ENCODE assay signal across 16 cellular contexts in genomic region chr11:71309181-71309580, GRCh38. TPM values are rescaled to one million over a fixed set of nuclear protein-coding genes. Genes with fewer than 3 reads are reported as not detected.
"Had no signal": no experiment of that assay in that cellular context is flagged by ENCODE, and none has a peak within 500 bp of the region (broad histone marks: within the 10 kb centered on the region; RNA-seq: fewer than 3 reads in every experiment).

No MANE protein-coding gene starts in this region.

- ATAC-seq: activated CD8-positive, alpha-beta T cell treated with anti-CD3 and anti-CD28 coated beads, Interleukin-2, amount 10 ng/mL, durations not matched to agents 7 days and 5 days; body of pancreas; gastrocnemius medialis; left ventricle myocardium superior; psoas muscle; right lobe of liver; stimulated activated memory B cell treated with anti-CD40 and anti-IgM and Interleukin-4, amounts not matched to agents 10 μg/mL and 1 μg/mL and 100 μg/mL, for 72 hours had no signal

- H3K27ac ChIP-seq: body of pancreas, gastrocnemius medialis, neural progenitor cell, psoas muscle, right lobe of liver, thoracic aorta had no signal

- H3K9me3 ChIP-seq: body of pancreas, gastrocnemius medialis, psoas muscle, right lobe of liver, thoracic aorta had no signal

- H3K4me1 ChIP-seq: gastrocnemius medialis, neural progenitor cell, psoas muscle had no signal

- H3K36me3 ChIP-seq: gastrocnemius medialis, neural progenitor cell, right lobe of liver, thoracic aorta had no signal

- DNase-seq: activated CD4-positive, alpha-beta T cell treated with anti-CD3 and anti-CD28 coated beads, Interleukin-2, amount 10 ng/mL, durations not matched to agents 7 days and 5 days; activated CD8-positive, alpha-beta T cell treated with anti-CD3 and anti-CD28 coated beads, Interleukin-2, amount 10 ng/mL, durations not matched to agents 7 days and 5 days; activated naive CD4-positive, alpha-beta T cell treated with Interleukin-2 at 50 U/mL for 16 hours; activated naive CD8-positive, alpha-beta T cell treated with anti-CD3 and anti-CD28 coated beads, Interleukin-2, amount 10 ng/mL, durations not matched to agents 7 days and 5 days; central memory CD4-positive, alpha-beta T cell; gastrocnemius medialis; kidney glomerular epithelial cell; left ventricle myocardium superior; naive B cell; psoas muscle; stimulated activated CD4-positive, alpha-beta T cell treated with anti-CD3 and anti-CD28 coated beads, Interleukin-4, amount 100 ng/mL, for 4 hours had no signal

- H3K27me3 ChIP-seq: body of pancreas, gastrocnemius medialis, neural progenitor cell, right lobe of liver had no signal

- H3K4me3 ChIP-seq: body of pancreas, gastrocnemius medialis, neural progenitor cell, psoas muscle, right lobe of liver, thoracic aorta had no signal

RNA-seq across cellular contexts. Expression of gene SHANK2, which starts 56.8 kb away (rescaled TPM):
- total RNA-seq: activated CD4-positive, alpha-beta T cell treated with anti-CD3 and anti-CD28 coated beads, Interleukin-2, amount 10 ng/mL, durations not matched to agents 7 days and 5 days; activated CD8-positive, alpha-beta T cell treated with anti-CD3 and anti-CD28 coated beads, Interleukin-2, amount 10 ng/mL, durations not matched to agents 7 days and 5 days; activated naive CD8-positive, alpha-beta T cell treated with anti-CD3 and anti-CD28 coated beads, Interleukin-2, amount 10 ng/mL, durations not matched to agents 7 days and 5 days had no signal
